1 cellular context compared by ENCODE assay signal in the genomic region with DNA sequence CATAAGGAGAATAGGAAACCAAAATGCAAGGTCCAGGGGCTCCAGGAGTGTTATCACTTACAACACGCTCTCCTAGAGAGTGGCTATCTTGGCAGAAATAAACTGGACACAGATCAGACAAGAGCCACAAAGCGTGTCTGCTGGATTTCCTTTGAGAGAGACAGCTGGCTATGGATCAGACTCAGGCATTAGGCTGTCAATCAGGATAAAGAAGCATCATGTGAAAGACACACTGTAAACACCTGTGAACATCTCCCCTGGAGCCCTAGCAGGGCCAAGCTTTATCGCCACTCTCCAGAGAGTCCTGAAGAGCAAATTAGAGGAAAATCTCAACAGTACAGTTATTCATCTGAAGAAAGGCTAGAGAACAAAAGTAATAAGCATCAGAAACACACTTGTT.
TF ChIP-seq lines count a peak whose summit lies in the region.

No MANE protein-coding gene starts in this region.

TF ChIP-seq in GM12878, 131 proteins besides CTCF, POLR2A, EP300 and RAD21:
- TF ChIP-seq NRF1 (conservative IDR thresholded peaks at IDR 0.05; ENCODE audit: low read depth, low read length) = no peak
- TF ChIP-seq, protein P1, sequence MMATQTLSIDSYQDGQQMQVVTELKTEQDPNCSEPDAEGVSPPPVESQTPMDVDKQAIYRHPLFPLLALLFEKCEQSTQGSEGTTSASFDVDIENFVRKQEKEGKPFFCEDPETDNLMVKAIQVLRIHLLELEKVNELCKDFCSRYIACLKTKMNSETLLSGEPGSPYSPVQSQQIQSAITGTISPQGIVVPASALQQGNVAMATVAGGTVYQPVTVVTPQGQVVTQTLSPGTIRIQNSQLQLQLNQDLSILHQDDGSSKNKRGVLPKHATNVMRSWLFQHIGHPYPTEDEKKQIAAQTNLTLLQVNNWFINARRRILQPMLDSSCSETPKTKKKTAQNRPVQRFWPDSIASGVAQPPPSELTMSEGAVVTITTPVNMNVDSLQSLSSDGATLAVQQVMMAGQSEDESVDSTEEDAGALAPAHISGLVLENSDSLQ (IDR thresholded peaks at IDR 0.05) = 0 out of 2 replicates have a peak, but pooled peaks have one; percentile 13
- TF ChIP-seq, protein P2, sequence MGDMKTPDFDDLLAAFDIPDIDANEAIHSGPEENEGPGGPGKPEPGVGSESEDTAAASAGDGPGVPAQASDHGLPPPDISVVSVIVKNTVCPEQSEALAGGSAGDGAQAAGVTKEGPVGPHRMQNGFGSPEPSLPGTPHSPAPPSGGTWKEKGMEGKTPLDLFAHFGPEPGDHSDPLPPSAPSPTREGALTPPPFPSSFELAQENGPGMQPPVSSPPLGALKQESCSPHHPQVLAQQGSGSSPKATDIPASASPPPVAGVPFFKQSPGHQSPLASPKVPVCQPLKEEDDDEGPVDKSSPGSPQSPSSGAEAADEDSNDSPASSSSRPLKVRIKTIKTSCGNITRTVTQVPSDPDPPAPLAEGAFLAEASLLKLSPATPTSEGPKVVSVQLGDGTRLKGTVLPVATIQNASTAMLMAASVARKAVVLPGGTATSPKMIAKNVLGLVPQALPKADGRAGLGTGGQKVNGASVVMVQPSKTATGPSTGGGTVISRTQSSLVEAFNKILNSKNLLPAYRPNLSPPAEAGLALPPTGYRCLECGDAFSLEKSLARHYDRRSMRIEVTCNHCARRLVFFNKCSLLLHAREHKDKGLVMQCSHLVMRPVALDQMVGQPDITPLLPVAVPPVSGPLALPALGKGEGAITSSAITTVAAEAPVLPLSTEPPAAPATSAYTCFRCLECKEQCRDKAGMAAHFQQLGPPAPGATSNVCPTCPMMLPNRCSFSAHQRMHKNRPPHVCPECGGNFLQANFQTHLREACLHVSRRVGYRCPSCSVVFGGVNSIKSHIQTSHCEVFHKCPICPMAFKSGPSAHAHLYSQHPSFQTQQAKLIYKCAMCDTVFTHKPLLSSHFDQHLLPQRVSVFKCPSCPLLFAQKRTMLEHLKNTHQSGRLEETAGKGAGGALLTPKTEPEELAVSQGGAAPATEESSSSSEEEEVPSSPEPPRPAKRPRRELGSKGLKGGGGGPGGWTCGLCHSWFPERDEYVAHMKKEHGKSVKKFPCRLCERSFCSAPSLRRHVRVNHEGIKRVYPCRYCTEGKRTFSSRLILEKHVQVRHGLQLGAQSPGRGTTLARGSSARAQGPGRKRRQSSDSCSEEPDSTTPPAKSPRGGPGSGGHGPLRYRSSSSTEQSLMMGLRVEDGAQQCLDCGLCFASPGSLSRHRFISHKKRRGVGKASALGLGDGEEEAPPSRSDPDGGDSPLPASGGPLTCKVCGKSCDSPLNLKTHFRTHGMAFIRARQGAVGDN (IDR thresholded peaks at IDR 0.05) = no peak
- TF ChIP-seq CBFB (IDR thresholded peaks at IDR 0.05; ENCODE audit: low read depth) = no peak
- TF ChIP-seq, protein P3, sequence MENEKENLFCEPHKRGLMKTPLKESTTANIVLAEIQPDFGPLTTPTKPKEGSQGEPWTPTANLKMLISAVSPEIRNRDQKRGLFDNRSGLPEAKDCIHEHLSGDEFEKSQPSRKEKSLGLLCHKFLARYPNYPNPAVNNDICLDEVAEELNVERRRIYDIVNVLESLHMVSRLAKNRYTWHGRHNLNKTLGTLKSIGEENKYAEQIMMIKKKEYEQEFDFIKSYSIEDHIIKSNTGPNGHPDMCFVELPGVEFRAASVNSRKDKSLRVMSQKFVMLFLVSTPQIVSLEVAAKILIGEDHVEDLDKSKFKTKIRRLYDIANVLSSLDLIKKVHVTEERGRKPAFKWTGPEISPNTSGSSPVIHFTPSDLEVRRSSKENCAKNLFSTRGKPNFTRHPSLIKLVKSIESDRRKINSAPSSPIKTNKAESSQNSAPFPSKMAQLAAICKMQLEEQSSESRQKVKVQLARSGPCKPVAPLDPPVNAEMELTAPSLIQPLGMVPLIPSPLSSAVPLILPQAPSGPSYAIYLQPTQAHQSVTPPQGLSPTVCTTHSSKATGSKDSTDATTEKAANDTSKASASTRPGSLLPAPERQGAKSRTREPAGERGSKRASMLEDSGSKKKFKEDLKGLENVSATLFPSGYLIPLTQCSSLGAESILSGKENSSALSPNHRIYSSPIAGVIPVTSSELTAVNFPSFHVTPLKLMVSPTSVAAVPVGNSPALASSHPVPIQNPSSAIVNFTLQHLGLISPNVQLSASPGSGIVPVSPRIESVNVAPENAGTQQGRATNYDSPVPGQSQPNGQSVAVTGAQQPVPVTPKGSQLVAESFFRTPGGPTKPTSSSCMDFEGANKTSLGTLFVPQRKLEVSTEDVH (IDR thresholded peaks at IDR 0.05; ENCODE audit: low read depth, partially characterized antibody) = no peak
